Comparison of ENCODE assay signal across 23 cellular contexts in genomic region chr5:79742549-79743136, GRCh38.
"Had no signal": no experiment of that assay in that cellular context is flagged by ENCODE, and none has a peak within 500 bp of the region (broad histone marks: within the 10 kb centered on the region; RNA-seq: fewer than 3 reads in every experiment).

No MANE protein-coding gene starts in this region.

- ATAC-seq: foreskin keratinocyte; mucosa of descending colon; natural killer cell treated with Interleukin-12 subunit alpha and Interleukin-12 subunit beta and Interleukin-15 and Interleukin-18, amount 100 ng/mL, for 72 hours; pancreas; stimulated activated effector memory CD8-positive, alpha-beta T cell treated with anti-CD3 and anti-CD28 coated beads, Interleukin-12 subunit alpha, Interleukin-12 subunit beta, amount 100 ng/mL, for 72 hours had no signal

- H3K4me1 ChIP-seq: esophagus muscularis mucosa, foreskin keratinocyte, pancreas, sigmoid colon, stomach, thyroid gland, vagina had no signal

- DNase-seq: dermis blood vessel endothelial cell; effector memory CD4-positive, alpha-beta T cell; foreskin keratinocyte; glutamatergic neuron; mesenchymal stem cell; mucosa of descending colon; naive B cell; pancreas; sigmoid colon; stimulated activated CD4-positive, alpha-beta T cell treated with anti-CD3 and anti-CD28 coated beads, Interleukin-2, amount 100 ng/mL, for 24 hours; stimulated activated CD4-positive, alpha-beta T cell treated with anti-CD3 and anti-CD28 coated beads, Interleukin-4, amount 100 ng/mL, for 24 hours; stimulated activated naive CD4-positive, alpha-beta T cell treated with Interleukin-2 at 50 U/mL for 16 hours; stomach; thyroid gland; trophoblast cell had no signal

- H3K27ac ChIP-seq: coronary artery, esophagus muscularis mucosa, foreskin keratinocyte, neutrophil, pancreas, sigmoid colon, stomach, thyroid gland, vagina had no signal

- H3K36me3 Mint-ChIP-seq: mesothelial cell of epicardium; naive B cell; stimulated activated effector memory CD8-positive, alpha-beta T cell treated with anti-CD3 and anti-CD28 coated beads, Interleukin-12 subunit alpha, Interleukin-12 subunit beta, amount 100 ng/mL, for 72 hours had no signal

- H3K4me3 ChIP-seq: coronary artery, esophagus muscularis mucosa, mucosa of descending colon, pancreas, sigmoid colon, stomach, thyroid gland, vagina had no signal

- H3K4me3 Mint-ChIP-seq: mesothelial cell of epicardium; naive B cell; natural killer cell treated with Interleukin-12 subunit alpha and Interleukin-12 subunit beta and Interleukin-15 and Interleukin-18, amount 100 ng/mL, for 72 hours; neural crest cell; stimulated activated effector memory CD8-positive, alpha-beta T cell treated with anti-CD3 and anti-CD28 coated beads, Interleukin-12 subunit alpha, Interleukin-12 subunit beta, amount 100 ng/mL, for 72 hours had no signal

- H3K9me3 Mint-ChIP-seq: natural killer cell treated with Interleukin-12 subunit alpha and Interleukin-12 subunit beta and Interleukin-15 and Interleukin-18, amount 100 ng/mL, for 72 hours; stimulated activated effector memory CD8-positive, alpha-beta T cell treated with anti-CD3 and anti-CD28 coated beads, Interleukin-12 subunit alpha, Interleukin-12 subunit beta, amount 100 ng/mL, for 72 hours had no signal

- H3K27me3 ChIP-seq: esophagus muscularis mucosa, pancreas, sigmoid colon, stomach, thyroid gland, vagina had no signal

- H3K36me3 ChIP-seq: neutrophil, pancreas, thyroid gland, vagina had no signal

- H3K9me3 ChIP-seq: esophagus muscularis mucosa, mucosa of descending colon, neutrophil, pancreas, stomach, thyroid gland, vagina had no signal

- H3K27ac Mint-ChIP-seq: mesothelial cell of epicardium; natural killer cell treated with Interleukin-12 subunit alpha and Interleukin-12 subunit beta and Interleukin-15 and Interleukin-18, amount 100 ng/mL, for 72 hours; stimulated activated effector memory CD8-positive, alpha-beta T cell treated with anti-CD3 and anti-CD28 coated beads, Interleukin-12 subunit alpha, Interleukin-12 subunit beta, amount 100 ng/mL, for 72 hours had no signal

- H3K4me1 Mint-ChIP-seq: naive B cell had no signal
